In genomic region chr7:106623846-106624245, GRCh38 we compare ENCODE assay signal across 14 cellular contexts. TPM values are rescaled to one million over a fixed set of nuclear protein-coding genes. Genes with fewer than 3 reads are reported as not detected.
DNase-seq lines count a peak whose midpoint lies in the region; ATAC-seq, FAIRE-seq and TF ChIP-seq lines count a peak whose summit lies in the region.
"Had no signal": no experiment of that assay in that cellular context is flagged by ENCODE, and none has a peak within 500 bp of the region (broad histone marks: within the 10 kb centered on the region; RNA-seq: fewer than 3 reads in every experiment).

No MANE protein-coding gene starts in this region.

- CTCF ChIA-PET in K562 (lab: Yijun Ruan, JAX; ENCODE audit: low intra/inter-chr PET ratio) = no interaction called here

- peak overlapping the region; percentile 23 for H2AFZ ChIP-seq in K562 (ENCODE audit: low read depth, low read length)

- no peak for TF ChIP-seq POLR2A in K562 (conservative IDR thresholded peaks at IDR 0.05)

- H3K36me3 ChIP-seq in K562 (ENCODE audit: control insufficient read depth, insufficient read depth, low read length) = no peaks in the 10 kb centered on the region
- no peaks in the 10 kb centered on the region for H3K36me3 ChIP-seq in left lung
- H3K36me3 ChIP-seq: BLaER1 treated with 17β-estradiol and CSF1 and Interleukin-3, amounts not matched to agents 10 nM and 100 nM; thyroid gland had no signal

- no peak overlapping the region for H3K4me2 ChIP-seq in K562 (ENCODE audit: insufficient read depth, low read length)
- H3K4me2 ChIP-seq: BLaER1 treated with 17β-estradiol and CSF1 and Interleukin-3, amounts not matched to agents 10 nM and 100 nM had no signal

- in situ Hi-C loops in K562 (cut with MboI) = no loop called here

- no peak for TF ChIP-seq RAD21 in K562 (CRISPR knock-in tag; conservative IDR thresholded peaks at IDR 0.05 in 1 of 2, IDR thresholded peaks at IDR 0.05 in 1 of 2)

- TF ChIP-seq CTCF in K562 (IDR thresholded peaks at IDR 0.05 in 2 of 3, conservative IDR thresholded peaks at IDR 0.05 in 1 of 3; ENCODE audit: insufficient read depth in 2 of 3, low read depth in 1 of 3, low read length in 3 of 3) (no peak), left lung (IDR thresholded peaks at IDR 0.05) (no peak), glutamatergic neuron (IDR thresholded peaks at IDR 0.05; ENCODE audit: partially characterized antibody, unreplicated experiment) (no peak)

- DNase-seq in AG08396 (ENCODE audit: low spot score) (peak; percentile 74), HT1080 (ENCODE audit: low read depth) (peak; percentile 65), K562 (ENCODE audit: extremely low read depth in 1 of 4, low spot score in 3 of 4) (no peak), left lung (peak in 1 of 2 donors; percentile 31), NCI-H2227 treated with DMSO at 0.1 percent for 48 hours (lab: John Stamatoyannopoulos, UW) (no peak), glutamatergic neuron (no peak), SW 1271 (lab: John Stamatoyannopoulos, UW) (no peak)
- DNase-seq: activated naive CD8-positive, alpha-beta T cell treated with anti-CD3 and anti-CD28 coated beads, Interleukin-2, amount 10 ng/mL, durations not matched to agents 7 days and 5 days; effector memory CD4-positive, alpha-beta T cell; NCI-H2029 had no signal

- no peak for FAIRE-seq in K562 (lab: Jason Lieb, UNC)

- H3K9me1 ChIP-seq in K562 (ENCODE audit: control insufficient read depth, insufficient read depth, low read length) = no peaks in the 10 kb centered on the region

- H3K36me3 Mint-ChIP-seq in glutamatergic neuron (ENCODE audit: unreplicated experiment) = peaks cover 23% of the 10 kb centered on the region
- H3K36me3 Mint-ChIP-seq: activated naive CD8-positive, alpha-beta T cell treated with anti-CD3 and anti-CD28 coated beads, Interleukin-2, amount 10 ng/mL, durations not matched to agents 7 days and 5 days; IgD-negative memory B cell had no signal

- intact Hi-C loops in K562 (cut with micrococcal nuclease) (no loop called here), left lung (cut with DNase I) (no loop called here)

- H3K27ac ChIP-seq in K562 (ENCODE audit: extremely low read depth, low read depth, low read length) (no peak overlapping the region), left lung (no peak overlapping the region)
- H3K27ac ChIP-seq: BLaER1 treated with 17β-estradiol and CSF1 and Interleukin-3, amounts not matched to agents 10 nM and 100 nM; thyroid gland had no signal

- BruUV-seq in K562 (replicated peaks; lab: Mats Ljungman, UMichigan) = no TSS peak

- H3K27me3 ChIP-seq in K562 (ENCODE audit: control insufficient read depth in 2 of 2, insufficient read depth in 2 of 2, low read length in 2 of 2) (no peaks in the 10 kb centered on the region), left lung (no peaks in the 10 kb centered on the region)
- H3K27me3 ChIP-seq: BLaER1 treated with 17β-estradiol and CSF1 and Interleukin-3, amounts not matched to agents 10 nM and 100 nM; thyroid gland had no signal

- H3K9me3 Mint-ChIP-seq in glutamatergic neuron (ENCODE audit: unreplicated experiment) = no peaks in the 10 kb centered on the region

- H4K20me1 ChIP-seq in K562 (replicated peaks; ENCODE audit: control insufficient read depth, insufficient read depth, low read length) = no peaks in the 10 kb centered on the region
- H4K20me1 ChIP-seq: BLaER1 treated with 17β-estradiol and CSF1 and Interleukin-3, amounts not matched to agents 10 nM and 100 nM had no signal

- no peak for TF ChIP-seq EP300 in K562 (IDR thresholded peaks at IDR 0.05; ENCODE audit: low read length)

- ATAC-seq in K562 (no peak), left lung (peak; percentile 70), HG03432 (IDR thresholded peaks at IDR 0.05; ENCODE audit: unreplicated experiment) (no peak)

- peaks cover 2% of the 10 kb centered on the region for H3K27me3 Mint-ChIP-seq in glutamatergic neuron (ENCODE audit: unreplicated experiment)

- H3K4me3 ChIP-seq in K562 = no peak overlapping the region
- H3K4me3 ChIP-seq in left lung = no peak overlapping the region
- H3K4me3 ChIP-seq: BLaER1 treated with 17β-estradiol and CSF1 and Interleukin-3, amounts not matched to agents 10 nM and 100 nM; thyroid gland had no signal

- H3K4me1 ChIP-seq in K562 (replicated peaks in 1 of 2; ENCODE audit: control insufficient read depth in 2 of 2, insufficient read depth in 2 of 2, low read length in 2 of 2) (peaks cover 0 to 19% of the 10 kb centered on the region in 2 experiments; a peak in 4 of 5 replicates), left lung (peaks cover 0 to 4% of the 10 kb centered on the region in 2 donors)
- H3K4me1 ChIP-seq: BLaER1 treated with 17β-estradiol and CSF1 and Interleukin-3, amounts not matched to agents 10 nM and 100 nM had no signal

- H3K27ac Mint-ChIP-seq in glutamatergic neuron (ENCODE audit: unreplicated experiment) = no peak overlapping the region
- H3K27ac Mint-ChIP-seq: activated naive CD8-positive, alpha-beta T cell treated with anti-CD3 and anti-CD28 coated beads, Interleukin-2, amount 10 ng/mL, durations not matched to agents 7 days and 5 days; IgD-negative memory B cell had no signal

- H3K9me3 ChIP-seq in K562 (replicated peaks; ENCODE audit: control insufficient read depth, insufficient read depth, low read depth, low read length) (peaks cover 4% of the 10 kb centered on the region), left lung (peaks cover 0 to 19% of the 10 kb centered on the region in 2 donors)
- H3K9me3 ChIP-seq: thyroid gland had no signal

- H3K9ac ChIP-seq in K562 (ENCODE audit: insufficient read depth in 1 of 2, low read depth in 2 of 2, low read length in 2 of 2) = no peak overlapping the region
- H3K9ac ChIP-seq: BLaER1 treated with 17β-estradiol and CSF1 and Interleukin-3, amounts not matched to agents 10 nM and 100 nM had no signal

- no peaks in the 10 kb centered on the region for H3K79me2 ChIP-seq in K562 (ENCODE audit: control insufficient read depth, insufficient read depth, low read length)

- H3K4me3 Mint-ChIP-seq in glutamatergic neuron (ENCODE audit: unreplicated experiment) = no peak overlapping the region
- H3K4me3 Mint-ChIP-seq: activated naive CD8-positive, alpha-beta T cell treated with anti-CD3 and anti-CD28 coated beads, Interleukin-2, amount 10 ng/mL, durations not matched to agents 7 days and 5 days; IgD-negative memory B cell had no signal

- POLR2A ChIA-PET in K562 (lab: Yijun Ruan, JAX) = no interaction called here

- no peaks in the 10 kb centered on the region for H3K4me1 Mint-ChIP-seq in glutamatergic neuron (ENCODE audit: low read depth, unreplicated experiment)
- H3K4me1 Mint-ChIP-seq: IgD-negative memory B cell had no signal

TF ChIP-seq in K562, 482 proteins besides CTCF, POLR2A, EP300 and RAD21:
- TF ChIP-seq USF2 (CRISPR knock-in tag; IDR thresholded peaks at IDR 0.05) (no peak), ARNT (IDR thresholded peaks at IDR 0.05) (no peak), DPF2 (IDR thresholded peaks at IDR 0.05) (no peak), ZBTB7A (IDR thresholded peaks at IDR 0.05; ENCODE audit: borderline replicate concordance, control insufficient read depth, low read depth, low read length) (no peak)
TF ChIP-seq in K562: peak in this region for 0.

RNA-seq across cellular contexts. Expression of gene CCDC71L, which starts 37.1 kb away (rescaled TPM):
- total RNA-seq in HT1080 (2014; rRNA removed; shearing (Covaris generic)) = 18.1 and 21.8 TPM in 2 replicates
- 12.1 and 17.2 TPM in 2 replicates for polyA plus RNA-seq in HT1080 (2015; cell fraction: cytosol; rRNA removed)
- 8.9 and 9.3 TPM in 2 replicates for polyA plus RNA-seq in HT1080 (2015; cell fraction: nucleus; rRNA removed)
- total RNA-seq in K562 (2011; cell fraction: chromatin; rRNA removed; ENCODE audit: low replicate concordance) = 17.4 and 20.0 TPM in 2 replicates
- total RNA-seq in K562 (2011; cell fraction: nucleolus; rRNA removed) = 19.7 and 20.5 TPM in 2 replicates
- total RNA-seq in K562 (2011; cell fraction: nucleoplasm; rRNA removed) = 23.1 and 28.9 TPM in 2 replicates
- total RNA-seq in K562 (2014; rRNA removed) (78.7 and 83.9 TPM in 2 replicates), K562 (2014; rRNA removed; fragmentation: Illumina TruSeq; extraction: Trizol) (26.2 and 32.8 TPM in 2 replicates), K562 (2015; rRNA removed; fragmentation: Illumina TruSeq; extraction: Trizol) (21.3 and 22.2 TPM in 2 replicates), K562 (2021) (96.1 and 108 TPM in 2 replicates), left lung (10 to 100 TPM; 20.2 to 27.1 TPM), glutamatergic neuron (ENCODE audit: unreplicated experiment) (38.9 TPM)
- polyA plus RNA-seq in K562 (2011; rRNA removed) (16.0 and 25.4 TPM in 2 replicates), K562 (2014; fragmentation: Illumina TruSeq; extraction: Trizol) (23.2 and 39.7 TPM in 2 replicates), K562 (2014; fragmentation: Nextera tagmentation; extraction: Ambion mirVana) (1 to 10 TPM; 5.7 to 7.7 TPM), K562 (2014; rRNA removed) (59.1 and 61.3 TPM in 2 replicates)
- 20.8 and 43.7 TPM in 2 replicates for polyA plus RNA-seq in K562 (2011; cell fraction: cytosol; rRNA removed)
- polyA plus RNA-seq in K562 (2011; cell fraction: nucleus; rRNA removed) = 17.5 and 23.9 TPM in 2 replicates
- 59.3 and 80.9 TPM in 2 replicates for polyA plus RNA-seq in K562 (2012)
- polyA minus RNA-seq in K562 (2011; rRNA and poly(A)+ RNA removed) = 11.8 and 13.3 TPM in 2 replicates
- polyA minus RNA-seq in K562 (2011; cell fraction: cytosol; rRNA and poly(A)+ RNA removed) = 14.5 and 18.4 TPM in 2 replicates
- 16.4 and 23.1 TPM in 2 replicates for polyA minus RNA-seq in K562 (2011; cell fraction: nucleus; rRNA and poly(A)+ RNA removed)

Comparison
In these comparisons a context has a peak if more than half of its experiments do, and no peak if none do; other contexts are left out.
1. DNase-seq: peak in AG08396 (single experiment) and HT1080 (single experiment); none in K562 (0 of 4), NCI-H2227 treated with DMSO at 0.1 percent for 48 hours (single experiment), glutamatergic neuron (single experiment) and SW 1271 (0 of 2).